14 cellular contexts compared by ENCODE assay signal in genomic region chr4:78737020-78737419, GRCh38. TPM values are rescaled to one million over a fixed set of nuclear protein-coding genes. Genes with fewer than 3 reads are reported as not detected.
DNase-seq lines count a peak whose midpoint lies in the region; ATAC-seq and TF ChIP-seq lines count a peak whose summit lies in the region.
"Had no signal": no experiment of that assay in that cellular context is flagged by ENCODE, and none has a peak within 500 bp of the region (broad histone marks: within the 10 kb centered on the region; RNA-seq: fewer than 3 reads in every experiment).

No MANE protein-coding gene starts in this region.

- H3K36me3 ChIP-seq in HAP-1 (replicated peaks): no peaks in the 10 kb centered on the region
- H3K36me3 ChIP-seq: left ventricle myocardium inferior had no signal

- POLR2A ChIA-PET in T-cell (lab: Charles Lee): interaction anchor here in 1 of 2 donors (0.7 kb wide), 1 partner anchor 177 kb away, joined by 3 read pairs; no protein-coding TSS in a partner anchor

- no peaks in the 10 kb centered on the region for H3K27me3 ChIP-seq in HAP-1 (ENCODE audit: low read depth)

- no peaks in the 10 kb centered on the region for H3K4me1 ChIP-seq in HAP-1
- H3K4me1 ChIP-seq: left ventricle myocardium inferior had no signal

- in situ Hi-C loops in HAP-1 (cut with MboI; ENCODE audit: low sequenced_read_pairs): no loop called here

- H3K9me3 ChIP-seq in HAP-1: no peaks in the 10 kb centered on the region
- H3K9me3 ChIP-seq: left ventricle myocardium inferior had no signal

- H3K27me3 Mint-ChIP-seq in T-cell: no peaks in the 10 kb centered on the region

- ATAC-seq in GM19372 (IDR thresholded peaks at IDR 0.05; ENCODE audit: low read depth, unreplicated experiment) (peak; percentile 46), HG02973 (IDR thresholded peaks at IDR 0.05; ENCODE audit: unreplicated experiment) (peak; percentile 56), T-cell (replicated peaks in 1 of 4) (no peak)
- ATAC-seq: Panc1 had no signal

- no peak overlapping the region for H3K27ac Mint-ChIP-seq in T-cell

- no peak for TF ChIP-seq CTCF in NB4 (IDR thresholded peaks at IDR 0.05; ENCODE audit: low read depth, low read length)

- no peaks in the 10 kb centered on the region for H3K9me3 Mint-ChIP-seq in T-cell

- no peak overlapping the region for H3K4me3 ChIP-seq in NB4 (ENCODE audit: low read depth, low read length)
- H3K4me3 ChIP-seq in HAP-1: no peak overlapping the region
- H3K4me3 ChIP-seq: left ventricle myocardium inferior had no signal

- H3K36me3 Mint-ChIP-seq in T-cell: no peaks in the 10 kb centered on the region

- peaks cover 0 to 3% (median 0%) of the 10 kb centered on the region in 3 donors for H3K4me1 Mint-ChIP-seq in T-cell

- H3K4me3 Mint-ChIP-seq in T-cell: no peak overlapping the region

- CTCF ChIA-PET in T-cell (lab: Charles Lee): no interaction called here

- TF ChIP-seq POLR2A in NB4 (IDR thresholded peaks at IDR 0.05; ENCODE audit: extremely low read depth, insufficient read length): no peak

- peak; percentile 2 for DNase-seq in GDM1 (lab: John Stamatoyannopoulos, UW)
- peak; percentile 19 for DNase-seq in NB4 (ENCODE audit: low read depth)
- DNase-seq in islet precursor cell: no peak
- no peak for DNase-seq in T-cell
- no peak for DNase-seq in stimulated activated CD4-positive, alpha-beta T cell treated with anti-CD3 and anti-CD28 coated beads, Interleukin-4, amount 100 ng/mL, for 4 hours
- no peak for DNase-seq in HAP-1 (ENCODE audit: low spot score in 2 of 2)
- DNase-seq: aorta; effector CD4-positive, alpha-beta T cell; left ventricle myocardium inferior; NCI-H2029 treated with DMSO at 0.1 percent for 48 hours; nucleus accumbens had no signal

RNA-seq across cellular contexts. Expression of gene BMP2K, which starts 39.1 kb away (rescaled TPM):
- 10 to 100 TPM in 4 of 5 donors, 1 to 10 TPM in 1; 6.7 to 13.4 (median 12.1) TPM for total RNA-seq in T-cell

Comparison
In these comparisons a context has a peak if more than half of its experiments do, and no peak if none do; other contexts are left out.
1. DNase-seq: peak in GDM1 (single experiment) and NB4 (single experiment); none in islet precursor cell (single experiment), T-cell (0 of 34), stimulated activated CD4-positive, alpha-beta T cell treated with anti-CD3 and anti-CD28 coated beads, Interleukin-4, amount 100 ng/mL, for 4 hours (0 of 2) and HAP-1 (0 of 2).
2. ATAC-seq: peak in GM19372 (single experiment) and HG02973 (single experiment); none in T-cell (0 of 4).